ENCODE assay signal across 13 cellular contexts in genomic region chr16:23874613-23875294, GRCh38. TPM values are rescaled to one million over a fixed set of nuclear protein-coding genes. Genes with fewer than 3 reads are reported as not detected.
A peak's percentile ranks its signal among the peaks of the same experiment; 100 is the strongest.
DNase-seq lines count a peak whose midpoint lies in the region; ATAC-seq, FAIRE-seq and TF ChIP-seq lines count a peak whose summit lies in the region.
"Had no signal": no experiment of that assay in that cellular context is flagged by ENCODE, and none has a peak within 500 bp of the region (broad histone marks: within the 10 kb centered on the region; RNA-seq: fewer than 3 reads in every experiment).

No MANE protein-coding gene starts in this region.

- H3K36me3 Mint-ChIP-seq in CD4-positive, CD25-positive, alpha-beta regulatory T cell = peaks cover 10% of the 10 kb centered on the region
- peaks cover 19% of the 10 kb centered on the region for H3K36me3 Mint-ChIP-seq in activated T-helper 17 cell treated with anti-CD3 and anti-CD28 coated beads, Interleukin-2, amount 50 U/mL, for 72 hours (ENCODE audit: low read depth)
- no peaks in the 10 kb centered on the region for H3K36me3 Mint-ChIP-seq in naive B cell

- ATAC-seq in CD4-positive, CD25-positive, alpha-beta regulatory T cell (ENCODE audit: low read depth in 2 of 2) = no peak
- peak; percentile 40 for ATAC-seq in activated T-helper 17 cell treated with anti-CD3 and anti-CD28 coated beads, Interleukin-2, amount 50 U/mL, for 72 hours (replicated peaks)
- ATAC-seq in naive B cell (ENCODE audit: low read depth in 2 of 2) (no peak), HG02610 (IDR thresholded peaks at IDR 0.05; ENCODE audit: unreplicated experiment) (no peak)

- H3K4me3 ChIP-seq in CD4-positive, CD25-positive, alpha-beta regulatory T cell (ENCODE audit: low read depth, low read length) = no peak overlapping the region

- TF ChIP-seq POLR2A in GM12891 (IDR thresholded peaks at IDR 0.05; ENCODE audit: low read depth, low read length) = no peak

- no peaks in the 10 kb centered on the region for H3K27me3 ChIP-seq in CD4-positive, CD25-positive, alpha-beta regulatory T cell (ENCODE audit: control insufficient read depth, insufficient read depth, low read length)

- H3K27ac Mint-ChIP-seq in CD4-positive, CD25-positive, alpha-beta regulatory T cell = peak overlapping the region; percentile 12 to 92 (median 42)
- peak overlapping the region; percentile 69 for H3K27ac Mint-ChIP-seq in activated T-helper 17 cell treated with anti-CD3 and anti-CD28 coated beads, Interleukin-2, amount 50 U/mL, for 72 hours
- H3K27ac Mint-ChIP-seq in naive B cell = peak overlapping the region in 4 of 6 donors; percentile 64 to 72 (median 67)

- H3K9me3 ChIP-seq in CD4-positive, CD25-positive, alpha-beta regulatory T cell (ENCODE audit: control insufficient read depth in 2 of 2, low read length in 2 of 2) = no peaks in the 10 kb centered on the region
- H3K9me3 ChIP-seq: SK-N-SH had no signal

- no peaks in the 10 kb centered on the region for H3K27me3 Mint-ChIP-seq in CD4-positive, CD25-positive, alpha-beta regulatory T cell
- no peaks in the 10 kb centered on the region for H3K27me3 Mint-ChIP-seq in activated T-helper 17 cell treated with anti-CD3 and anti-CD28 coated beads, Interleukin-2, amount 50 U/mL, for 72 hours
- H3K27me3 Mint-ChIP-seq in naive B cell = no peaks in the 10 kb centered on the region

- DNase-seq in CD4-positive, CD25-positive, alpha-beta regulatory T cell = no peak
- DNase-seq in GM12891 (ENCODE audit: insufficient read length, low spot score) (no peak), naive B cell (no peak), T1000 (lab: John Stamatoyannopoulos, UW) (no peak), iPS-NIHi11 (ENCODE audit: low spot score) (no peak)
- DNase-seq: activated gamma-delta T cell, HCEC 1CT, SK-N-SH, small intestine, substantia nigra had no signal

- peak; percentile 35 for FAIRE-seq in GM12891 (lab: Jason Lieb, UNC)

- no peaks in the 10 kb centered on the region for H3K9me3 Mint-ChIP-seq in CD4-positive, CD25-positive, alpha-beta regulatory T cell
- H3K9me3 Mint-ChIP-seq in activated T-helper 17 cell treated with anti-CD3 and anti-CD28 coated beads, Interleukin-2, amount 50 U/mL, for 72 hours = no peaks in the 10 kb centered on the region
- H3K9me3 Mint-ChIP-seq in naive B cell = no peaks in the 10 kb centered on the region

- peaks cover 5 to 78% (median 32%) of the 10 kb centered on the region in 4 donors for H3K4me1 Mint-ChIP-seq in CD4-positive, CD25-positive, alpha-beta regulatory T cell
- H3K4me1 Mint-ChIP-seq in activated T-helper 17 cell treated with anti-CD3 and anti-CD28 coated beads, Interleukin-2, amount 50 U/mL, for 72 hours = peaks cover 46% of the 10 kb centered on the region
- peaks cover 63 to 91% (median 81%) of the 10 kb centered on the region in 3 donors for H3K4me1 Mint-ChIP-seq in naive B cell

- peaks cover 3% of the 10 kb centered on the region for H3K36me3 ChIP-seq in CD4-positive, CD25-positive, alpha-beta regulatory T cell (ENCODE audit: control insufficient read depth, insufficient read depth, low read length)

- H3K4me3 Mint-ChIP-seq in CD4-positive, CD25-positive, alpha-beta regulatory T cell = peak overlapping the region in 1 of 4 donors; percentile 60
- peak overlapping the region; percentile 47 for H3K4me3 Mint-ChIP-seq in activated T-helper 17 cell treated with anti-CD3 and anti-CD28 coated beads, Interleukin-2, amount 50 U/mL, for 72 hours
- peak overlapping the region in 6 of 8 donors; percentile 9 to 77 (median 42) for H3K4me3 Mint-ChIP-seq in naive B cell

- peaks cover 3% of the 10 kb centered on the region for H3K4me1 ChIP-seq in CD4-positive, CD25-positive, alpha-beta regulatory T cell (ENCODE audit: control insufficient read depth, insufficient read depth, low read length, poor library complexity, severe bottlenecking)

- H3K27ac ChIP-seq in CD4-positive, CD25-positive, alpha-beta regulatory T cell (ENCODE audit: insufficient read depth, low read length, poor library complexity, severe bottlenecking) = no peak overlapping the region

TF ChIP-seq in GM12891, 5 proteins besides CTCF, POLR2A, EP300 and RAD21:
- TF ChIP-seq POU2F2 (IDR thresholded peaks at IDR 0.05; ENCODE audit: low read depth, low read length) = no peak
- TF ChIP-seq PAX5 (IDR thresholded peaks at IDR 0.05; ENCODE audit: insufficient read depth, low read length, severe bottlenecking) = no peak
- TF ChIP-seq TAF1 (IDR thresholded peaks at IDR 0.05; ENCODE audit: low read depth, low read length) = no peak
- TF ChIP-seq POLR2AphosphoS5 (IDR thresholded peaks at IDR 0.05; ENCODE audit: low read depth, low read length) = no peak
- TF ChIP-seq SPI1 (IDR thresholded peaks at IDR 0.05; ENCODE audit: low read depth, low read length) = no peak

RNA-seq across cellular contexts. Expression of gene PRKCB, which starts 39.0 kb away (rescaled TPM):
- total RNA-seq in CD4-positive, CD25-positive, alpha-beta regulatory T cell = 83.1 TPM
- polyA plus RNA-seq in CD4-positive, CD25-positive, alpha-beta regulatory T cell = 10 to 100 TPM; 37.4 to 54.7 (median 47.5) TPM
- 98.4 TPM for polyA plus RNA-seq in GM12891 (2012; ENCODE audit: low read depth, missing spikeins)
- 10 to 100 TPM; 76.0 to 87.7 TPM for total RNA-seq in activated T-helper 17 cell treated with anti-CD3 and anti-CD28 coated beads, Interleukin-2, amount 50 U/mL, for 72 hours
- 100 to 1,000 TPM; 213 to 344 (median 285) TPM for polyA plus RNA-seq in naive B cell (ENCODE audit: low read depth in 6 of 6)
- total RNA-seq: chondrocyte had no signal
